ENCODE assay signal across 8 cellular contexts in genomic region chr20:13546497-13547131, GRCh38.
DNase-seq lines count a peak whose midpoint lies in the region; ATAC-seq and TF ChIP-seq lines count a peak whose summit lies in the region.

No MANE protein-coding gene starts in this region.

- TF ChIP-seq CTCF in AG09319 (IDR thresholded peaks at IDR 0.05; ENCODE audit: low read depth, low read length) = peak; percentile 80

- DNase-seq in AG09319 (ENCODE audit: extremely low read depth, low read depth) (peak; percentile 32), NCI-H748 treated with DMSO at 0.1 percent for 48 hours (lab: John Stamatoyannopoulos, UW) (peak; percentile 68), epidermal melanocyte (ENCODE audit: insufficient read length, low spot score) (peak; percentile 24), naive B cell (peak; percentile 18)
- DNase-seq in activated CD8-positive, alpha-beta memory T cell treated with anti-CD3 and anti-CD28 coated beads for 4 hours (ENCODE audit: low read depth in 2 of 2) = peak; percentile 21 to 27
- DNase-seq in stimulated activated naive B cell treated with anti-CD40 and anti-IgM and Interleukin-4, amounts not matched to agents 10 μg/mL and 1 μg/mL and 100 μg/mL, for 72 hours = peak; percentile 28

- no peaks in the 10 kb centered on the region for H3K9me3 Mint-ChIP-seq in naive B cell
- no peaks in the 10 kb centered on the region for H3K9me3 Mint-ChIP-seq in stimulated activated naive B cell treated with anti-CD40 and anti-IgM and Interleukin-4, amounts not matched to agents 10 μg/mL and 1 μg/mL and 100 μg/mL, for 72 hours

- H3K27ac Mint-ChIP-seq in naive B cell = no peak overlapping the region
- H3K27ac Mint-ChIP-seq in stimulated activated naive B cell treated with anti-CD40 and anti-IgM and Interleukin-4, amounts not matched to agents 10 μg/mL and 1 μg/mL and 100 μg/mL, for 72 hours = no peak overlapping the region

- H3K4me3 Mint-ChIP-seq in naive B cell = no peak overlapping the region
- no peak overlapping the region for H3K4me3 Mint-ChIP-seq in stimulated activated naive B cell treated with anti-CD40 and anti-IgM and Interleukin-4, amounts not matched to agents 10 μg/mL and 1 μg/mL and 100 μg/mL, for 72 hours

- ATAC-seq in GM18511 (IDR thresholded peaks at IDR 0.05; ENCODE audit: unreplicated experiment) = peak; percentile 78
- ATAC-seq in HG03378 (IDR thresholded peaks at IDR 0.05; ENCODE audit: unreplicated experiment) = peak; percentile 86
- no peak for ATAC-seq in naive B cell (ENCODE audit: low read depth in 2 of 2)
- peak; percentile 59 to 65 for ATAC-seq in stimulated activated naive B cell treated with anti-CD40 and anti-IgM and Interleukin-4, amounts not matched to agents 10 μg/mL and 1 μg/mL and 100 μg/mL, for 72 hours (replicated peaks)

- peaks cover 9 to 11% of the 10 kb centered on the region in 2 donors for H3K36me3 Mint-ChIP-seq in naive B cell
- peaks cover 9% of the 10 kb centered on the region in 2 donors for H3K36me3 Mint-ChIP-seq in stimulated activated naive B cell treated with anti-CD40 and anti-IgM and Interleukin-4, amounts not matched to agents 10 μg/mL and 1 μg/mL and 100 μg/mL, for 72 hours

- no peaks in the 10 kb centered on the region for H3K4me1 Mint-ChIP-seq in naive B cell
- H3K4me1 Mint-ChIP-seq in stimulated activated naive B cell treated with anti-CD40 and anti-IgM and Interleukin-4, amounts not matched to agents 10 μg/mL and 1 μg/mL and 100 μg/mL, for 72 hours = no peaks in the 10 kb centered on the region

- H3K27me3 Mint-ChIP-seq in naive B cell = no peaks in the 10 kb centered on the region
- H3K27me3 Mint-ChIP-seq in stimulated activated naive B cell treated with anti-CD40 and anti-IgM and Interleukin-4, amounts not matched to agents 10 μg/mL and 1 μg/mL and 100 μg/mL, for 72 hours = no peaks in the 10 kb centered on the region

Comparison
In these comparisons a context has a peak if more than half of its experiments do, and no peak if none do; other contexts are left out.
1. DNase-seq: peak in every context shown above with its lines; median percentile 68 in NCI-H748 treated with DMSO at 0.1 percent for 48 hours; 32 in AG09319; 28 in stimulated activated naive B cell treated with anti-CD40 and anti-IgM and Interleukin-4, amounts not matched to agents 10 μg/mL and 1 μg/mL and 100 μg/mL, for 72 hours; 24 in activated CD8-positive, alpha-beta memory T cell treated with anti-CD3 and anti-CD28 coated beads for 4 hours; 24 in epidermal melanocyte; 18 in naive B cell.
2. ATAC-seq: peak in GM18511 (single experiment), HG03378 (single experiment) and stimulated activated naive B cell treated with anti-CD40 and anti-IgM and Interleukin-4, amounts not matched to agents 10 μg/mL and 1 μg/mL and 100 μg/mL, for 72 hours (2 of 2); none in naive B cell (0 of 2).